Comparison of ENCODE assay signal across 8 cellular contexts in genomic region chr3:143001034-143001368, GRCh38. TPM values are rescaled to one million over a fixed set of nuclear protein-coding genes. Genes with fewer than 3 reads are reported as not detected.
DNase-seq lines count a peak whose midpoint lies in the region; ATAC-seq and TF ChIP-seq lines count a peak whose summit lies in the region.

No MANE protein-coding gene starts in this region.

- intact Hi-C loops in CD14-positive monocyte (cut with micrococcal nuclease): loop anchor here in 1 of 2 donors (10.0 kb wide), 1 partner anchor 556 kb away; the partner anchor contains the start of gene XRN1

- peaks cover 5% of the 10 kb centered on the region for H3K27me3 ChIP-seq in neutrophil

- H3K36me3 ChIP-seq in neutrophil: no peaks in the 10 kb centered on the region

- peaks cover 23% of the 10 kb centered on the region for H3K4me1 Mint-ChIP-seq in CD14-positive monocyte

- peak overlapping the region; percentile 94 to 98 for H3K4me3 Mint-ChIP-seq in CD14-positive monocyte

- peaks cover 0 to 5% (median 3%) of the 10 kb centered on the region in 3 donors for H3K27me3 Mint-ChIP-seq in CD14-positive monocyte (ENCODE audit: low read depth in 3 of 3)

- peaks cover 25 to 27% of the 10 kb centered on the region in 2 experiments for H3K4me1 ChIP-seq in neutrophil (ENCODE audit: control insufficient read depth in 1 of 2, insufficient read depth in 1 of 2, low read depth in 1 of 2, low read length in 1 of 2)

- ATAC-seq in HG03139 (IDR thresholded peaks at IDR 0.05; ENCODE audit: unreplicated experiment) (peak; percentile 69), esophagus mucosa (peak; percentile 62)

- H3K27ac Mint-ChIP-seq in CD14-positive monocyte: peak overlapping the region; percentile 97 to 100 (median 99)

- no peaks in the 10 kb centered on the region for H3K36me3 Mint-ChIP-seq in CD14-positive monocyte

- DNase-seq in CD14-positive monocyte (ENCODE audit: low spot score): no peak
- DNase-seq in GM19238 (ENCODE audit: insufficient read length, low spot score): peak; percentile 70
- DNase-seq in T-helper 2 cell: peak in 3 of 5 experiments; percentile 31 to 89 (median 34)
- DNase-seq in NCI-H2107 (lab: John Stamatoyannopoulos, UW): no peak
- DNase-seq in NCI-H2227 (lab: John Stamatoyannopoulos, UW; ENCODE audit: unreplicated experiment): no peak

- H3K4me3 ChIP-seq in neutrophil (ENCODE audit: low read depth in 1 of 2, low read length in 1 of 2): peak overlapping the region; percentile 93 to 94

- peak overlapping the region; percentile 93 for H3K27ac ChIP-seq in neutrophil

- no peaks in the 10 kb centered on the region for H3K9me3 ChIP-seq in neutrophil

- TF ChIP-seq CTCF in CD14-positive monocyte (IDR thresholded peaks at IDR 0.05) (no peak), neutrophil (IDR thresholded peaks at IDR 0.05) (no peak)

- H3K9me3 Mint-ChIP-seq in CD14-positive monocyte: no peaks in the 10 kb centered on the region

RNA-seq across cellular contexts. Expression of gene U2SURP, which starts 0.4 kb away (rescaled TPM):
- polyA plus RNA-seq in CD14-positive monocyte: 10 to 100 TPM; 51.4 to 70.4 TPM
- 49.5 TPM for total RNA-seq in esophagus mucosa

RNA-seq across cellular contexts. Expression of gene PAQR9, which starts 37.5 kb away (rescaled TPM):
- polyA plus RNA-seq in CD14-positive monocyte: not detected
- not detected for total RNA-seq in esophagus mucosa

Comparison
In these comparisons a context has a peak if more than half of its experiments do, and no peak if none do; other contexts are left out.
1. DNase-seq: peak in GM19238 (single experiment) and T-helper 2 cell (3 of 5); none in CD14-positive monocyte (single experiment), NCI-H2107 (single experiment) and NCI-H2227 (single experiment).